ENCODE assay signal across 1 cellular context in the genomic region with DNA sequence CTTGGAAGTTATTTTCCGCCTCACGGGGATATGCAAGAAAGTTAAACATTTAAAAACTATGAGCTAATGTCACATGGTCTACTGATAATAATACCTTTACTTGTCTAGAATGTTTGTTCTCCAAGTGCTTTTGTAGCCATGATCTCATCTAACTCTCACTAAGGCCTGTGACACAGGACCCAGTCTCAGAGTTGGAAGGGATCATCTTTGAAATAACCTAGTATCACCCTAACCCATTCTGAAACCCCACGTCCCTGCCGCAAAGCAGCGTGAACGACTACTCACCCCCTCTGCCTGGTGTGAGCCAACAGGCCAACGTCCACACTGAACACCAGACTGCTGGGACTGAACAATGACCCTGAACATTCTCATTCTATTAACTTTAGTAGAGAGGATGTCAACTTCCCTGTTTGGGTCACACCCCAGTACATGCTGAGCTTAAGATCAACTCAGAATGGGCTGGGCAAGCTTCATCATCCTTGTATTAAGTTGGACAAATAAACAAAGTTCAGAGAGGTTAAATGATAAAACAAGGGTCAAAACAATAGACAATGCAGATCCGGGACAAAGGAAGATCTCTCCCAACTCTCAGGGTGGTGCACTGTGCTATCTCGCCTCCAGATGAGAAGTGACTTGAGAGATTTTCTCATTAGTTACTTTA.
TF ChIP-seq lines count a peak whose summit lies in the region.

No MANE protein-coding gene starts in this region.

TF ChIP-seq in HepG2, 621 proteins besides CTCF, POLR2A, EP300 and RAD21 (continued from another document and continues in another):
- TF ChIP-seq, protein P1, sequence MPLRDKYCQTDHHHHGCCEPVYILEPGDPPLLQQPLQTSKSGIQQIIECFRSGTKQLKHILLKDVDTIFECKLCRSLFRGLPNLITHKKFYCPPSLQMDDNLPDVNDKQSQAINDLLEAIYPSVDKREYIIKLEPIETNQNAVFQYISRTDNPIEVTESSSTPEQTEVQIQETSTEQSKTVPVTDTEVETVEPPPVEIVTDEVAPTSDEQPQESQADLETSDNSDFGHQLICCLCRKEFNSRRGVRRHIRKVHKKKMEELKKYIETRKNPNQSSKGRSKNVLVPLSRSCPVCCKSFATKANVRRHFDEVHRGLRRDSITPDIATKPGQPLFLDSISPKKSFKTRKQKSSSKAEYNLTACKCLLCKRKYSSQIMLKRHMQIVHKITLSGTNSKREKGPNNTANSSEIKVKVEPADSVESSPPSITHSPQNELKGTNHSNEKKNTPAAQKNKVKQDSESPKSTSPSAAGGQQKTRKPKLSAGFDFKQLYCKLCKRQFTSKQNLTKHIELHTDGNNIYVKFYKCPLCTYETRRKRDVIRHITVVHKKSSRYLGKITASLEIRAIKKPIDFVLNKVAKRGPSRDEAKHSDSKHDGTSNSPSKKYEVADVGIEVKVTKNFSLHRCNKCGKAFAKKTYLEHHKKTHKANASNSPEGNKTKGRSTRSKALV (CRISPR knock-in tag; IDR thresholded peaks at IDR 0.05) = no peak
- TF ChIP-seq PHF8 (CRISPR knock-in tag; IDR thresholded peaks at IDR 0.05) (peak; percentile 52; the same call in 1 of the 2 replicates), ZBTB42 (CRISPR knock-in tag; IDR thresholded peaks at IDR 0.05) (no peak), PCBP1 (IDR thresholded peaks at IDR 0.05; ENCODE audit: borderline replicate concordance, low read depth, low read length) (no peak), NONO (IDR thresholded peaks at IDR 0.05) (no peak), NONO (CRISPR knock-in tag; conservative IDR thresholded peaks at IDR 0.05) (peak; percentile 45; the same call in 1 of the 2 replicates), MAFF (IDR thresholded peaks at IDR 0.05; ENCODE audit: low read depth, low read length) (0 out of 2 replicates have a peak, but pooled peaks have one; percentile 1), KLF16 (CRISPR knock-in tag; IDR thresholded peaks at IDR 0.05) (peak in 1 of 2 experiments; percentile 55; a peak in 1 of 4 replicates), KLF9 (CRISPR knock-in tag; IDR thresholded peaks at IDR 0.05; ENCODE audit: low read depth) (peak; percentile 14; the same call in 1 of the 2 replicates), KMT2A (CRISPR knock-in tag; IDR thresholded peaks at IDR 0.05) (peak; percentile 35; the same call in 1 of the 2 replicates), ZNF264 (CRISPR knock-in tag; IDR thresholded peaks at IDR 0.05) (peak; percentile 93), CHD4 (IDR thresholded peaks at IDR 0.05; ENCODE audit: borderline replicate concordance, low read length) (peak; percentile 16; the same call in 1 of the 2 replicates), CBX2 (IDR thresholded peaks at IDR 0.05; ENCODE audit: low read depth, low read length) (no peak), CBX2 (CRISPR knock-in tag; IDR thresholded peaks at IDR 0.05; ENCODE audit: low read depth) (no peak), ISL2 (CRISPR knock-in tag; IDR thresholded peaks at IDR 0.05) (peak; percentile 69), ELF3 (CRISPR knock-in tag; IDR thresholded peaks at IDR 0.05) (peak; percentile 99), RARA (CRISPR knock-in tag; IDR thresholded peaks at IDR 0.05) (peak; percentile 86), ZKSCAN8 (CRISPR knock-in tag; IDR thresholded peaks at IDR 0.05; ENCODE audit: borderline replicate concordance) (peak; percentile 90), ARID2 (CRISPR knock-in tag; IDR thresholded peaks at IDR 0.05; ENCODE audit: borderline replicate concordance) (no peak), PHF21A (CRISPR knock-in tag; IDR thresholded peaks at IDR 0.05) (peak; percentile 77; the same call in 1 of the 2 replicates), ZMYM3 (CRISPR knock-in tag; IDR thresholded peaks at IDR 0.05) (peak; percentile 54; the same call in 1 of the 2 replicates)
- TF ChIP-seq, protein P2, sequence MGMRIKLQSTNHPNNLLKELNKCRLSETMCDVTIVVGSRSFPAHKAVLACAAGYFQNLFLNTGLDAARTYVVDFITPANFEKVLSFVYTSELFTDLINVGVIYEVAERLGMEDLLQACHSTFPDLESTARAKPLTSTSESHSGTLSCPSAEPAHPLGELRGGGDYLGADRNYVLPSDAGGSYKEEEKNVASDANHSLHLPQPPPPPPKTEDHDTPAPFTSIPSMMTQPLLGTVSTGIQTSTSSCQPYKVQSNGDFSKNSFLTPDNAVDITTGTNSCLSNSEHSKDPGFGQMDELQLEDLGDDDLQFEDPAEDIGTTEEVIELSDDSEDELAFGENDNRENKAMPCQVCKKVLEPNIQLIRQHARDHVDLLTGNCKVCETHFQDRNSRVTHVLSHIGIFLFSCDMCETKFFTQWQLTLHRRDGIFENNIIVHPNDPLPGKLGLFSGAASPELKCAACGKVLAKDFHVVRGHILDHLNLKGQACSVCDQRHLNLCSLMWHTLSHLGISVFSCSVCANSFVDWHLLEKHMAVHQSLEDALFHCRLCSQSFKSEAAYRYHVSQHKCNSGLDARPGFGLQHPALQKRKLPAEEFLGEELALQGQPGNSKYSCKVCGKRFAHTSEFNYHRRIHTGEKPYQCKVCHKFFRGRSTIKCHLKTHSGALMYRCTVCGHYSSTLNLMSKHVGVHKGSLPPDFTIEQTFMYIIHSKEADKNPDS (CRISPR knock-in tag; IDR thresholded peaks at IDR 0.05) = no peak
- TF ChIP-seq, protein P3, sequence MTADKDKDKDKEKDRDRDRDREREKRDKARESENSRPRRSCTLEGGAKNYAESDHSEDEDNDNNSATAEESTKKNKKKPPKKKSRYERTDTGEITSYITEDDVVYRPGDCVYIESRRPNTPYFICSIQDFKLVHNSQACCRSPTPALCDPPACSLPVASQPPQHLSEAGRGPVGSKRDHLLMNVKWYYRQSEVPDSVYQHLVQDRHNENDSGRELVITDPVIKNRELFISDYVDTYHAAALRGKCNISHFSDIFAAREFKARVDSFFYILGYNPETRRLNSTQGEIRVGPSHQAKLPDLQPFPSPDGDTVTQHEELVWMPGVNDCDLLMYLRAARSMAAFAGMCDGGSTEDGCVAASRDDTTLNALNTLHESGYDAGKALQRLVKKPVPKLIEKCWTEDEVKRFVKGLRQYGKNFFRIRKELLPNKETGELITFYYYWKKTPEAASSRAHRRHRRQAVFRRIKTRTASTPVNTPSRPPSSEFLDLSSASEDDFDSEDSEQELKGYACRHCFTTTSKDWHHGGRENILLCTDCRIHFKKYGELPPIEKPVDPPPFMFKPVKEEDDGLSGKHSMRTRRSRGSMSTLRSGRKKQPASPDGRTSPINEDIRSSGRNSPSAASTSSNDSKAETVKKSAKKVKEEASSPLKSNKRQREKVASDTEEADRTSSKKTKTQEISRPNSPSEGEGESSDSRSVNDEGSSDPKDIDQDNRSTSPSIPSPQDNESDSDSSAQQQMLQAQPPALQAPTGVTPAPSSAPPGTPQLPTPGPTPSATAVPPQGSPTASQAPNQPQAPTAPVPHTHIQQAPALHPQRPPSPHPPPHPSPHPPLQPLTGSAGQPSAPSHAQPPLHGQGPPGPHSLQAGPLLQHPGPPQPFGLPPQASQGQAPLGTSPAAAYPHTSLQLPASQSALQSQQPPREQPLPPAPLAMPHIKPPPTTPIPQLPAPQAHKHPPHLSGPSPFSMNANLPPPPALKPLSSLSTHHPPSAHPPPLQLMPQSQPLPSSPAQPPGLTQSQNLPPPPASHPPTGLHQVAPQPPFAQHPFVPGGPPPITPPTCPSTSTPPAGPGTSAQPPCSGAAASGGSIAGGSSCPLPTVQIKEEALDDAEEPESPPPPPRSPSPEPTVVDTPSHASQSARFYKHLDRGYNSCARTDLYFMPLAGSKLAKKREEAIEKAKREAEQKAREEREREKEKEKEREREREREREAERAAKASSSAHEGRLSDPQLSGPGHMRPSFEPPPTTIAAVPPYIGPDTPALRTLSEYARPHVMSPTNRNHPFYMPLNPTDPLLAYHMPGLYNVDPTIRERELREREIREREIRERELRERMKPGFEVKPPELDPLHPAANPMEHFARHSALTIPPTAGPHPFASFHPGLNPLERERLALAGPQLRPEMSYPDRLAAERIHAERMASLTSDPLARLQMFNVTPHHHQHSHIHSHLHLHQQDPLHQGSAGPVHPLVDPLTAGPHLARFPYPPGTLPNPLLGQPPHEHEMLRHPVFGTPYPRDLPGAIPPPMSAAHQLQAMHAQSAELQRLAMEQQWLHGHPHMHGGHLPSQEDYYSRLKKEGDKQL (CRISPR knock-in tag; IDR thresholded peaks at IDR 0.05; ENCODE audit: low read depth) = peak; percentile 82
- TF ChIP-seq, protein P4, sequence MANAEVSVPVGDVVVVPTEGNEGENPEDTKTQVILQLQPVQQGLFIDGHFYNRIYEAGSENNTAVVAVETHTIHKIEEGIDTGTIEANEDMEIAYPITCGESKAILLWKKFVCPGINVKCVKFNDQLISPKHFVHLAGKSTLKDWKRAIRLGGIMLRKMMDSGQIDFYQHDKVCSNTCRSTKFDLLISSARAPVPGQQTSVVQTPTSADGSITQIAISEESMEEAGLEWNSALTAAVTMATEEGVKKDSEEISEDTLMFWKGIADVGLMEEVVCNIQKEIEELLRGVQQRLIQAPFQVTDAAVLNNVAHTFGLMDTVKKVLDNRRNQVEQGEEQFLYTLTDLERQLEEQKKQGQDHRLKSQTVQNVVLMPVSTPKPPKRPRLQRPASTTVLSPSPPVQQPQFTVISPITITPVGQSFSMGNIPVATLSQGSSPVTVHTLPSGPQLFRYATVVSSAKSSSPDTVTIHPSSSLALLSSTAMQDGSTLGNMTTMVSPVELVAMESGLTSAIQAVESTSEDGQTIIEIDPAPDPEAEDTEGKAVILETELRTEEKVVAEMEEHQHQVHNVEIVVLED (CRISPR knock-in tag; IDR thresholded peaks at IDR 0.05; ENCODE audit: borderline replicate concordance) = no peak
- TF ChIP-seq, protein P5, sequence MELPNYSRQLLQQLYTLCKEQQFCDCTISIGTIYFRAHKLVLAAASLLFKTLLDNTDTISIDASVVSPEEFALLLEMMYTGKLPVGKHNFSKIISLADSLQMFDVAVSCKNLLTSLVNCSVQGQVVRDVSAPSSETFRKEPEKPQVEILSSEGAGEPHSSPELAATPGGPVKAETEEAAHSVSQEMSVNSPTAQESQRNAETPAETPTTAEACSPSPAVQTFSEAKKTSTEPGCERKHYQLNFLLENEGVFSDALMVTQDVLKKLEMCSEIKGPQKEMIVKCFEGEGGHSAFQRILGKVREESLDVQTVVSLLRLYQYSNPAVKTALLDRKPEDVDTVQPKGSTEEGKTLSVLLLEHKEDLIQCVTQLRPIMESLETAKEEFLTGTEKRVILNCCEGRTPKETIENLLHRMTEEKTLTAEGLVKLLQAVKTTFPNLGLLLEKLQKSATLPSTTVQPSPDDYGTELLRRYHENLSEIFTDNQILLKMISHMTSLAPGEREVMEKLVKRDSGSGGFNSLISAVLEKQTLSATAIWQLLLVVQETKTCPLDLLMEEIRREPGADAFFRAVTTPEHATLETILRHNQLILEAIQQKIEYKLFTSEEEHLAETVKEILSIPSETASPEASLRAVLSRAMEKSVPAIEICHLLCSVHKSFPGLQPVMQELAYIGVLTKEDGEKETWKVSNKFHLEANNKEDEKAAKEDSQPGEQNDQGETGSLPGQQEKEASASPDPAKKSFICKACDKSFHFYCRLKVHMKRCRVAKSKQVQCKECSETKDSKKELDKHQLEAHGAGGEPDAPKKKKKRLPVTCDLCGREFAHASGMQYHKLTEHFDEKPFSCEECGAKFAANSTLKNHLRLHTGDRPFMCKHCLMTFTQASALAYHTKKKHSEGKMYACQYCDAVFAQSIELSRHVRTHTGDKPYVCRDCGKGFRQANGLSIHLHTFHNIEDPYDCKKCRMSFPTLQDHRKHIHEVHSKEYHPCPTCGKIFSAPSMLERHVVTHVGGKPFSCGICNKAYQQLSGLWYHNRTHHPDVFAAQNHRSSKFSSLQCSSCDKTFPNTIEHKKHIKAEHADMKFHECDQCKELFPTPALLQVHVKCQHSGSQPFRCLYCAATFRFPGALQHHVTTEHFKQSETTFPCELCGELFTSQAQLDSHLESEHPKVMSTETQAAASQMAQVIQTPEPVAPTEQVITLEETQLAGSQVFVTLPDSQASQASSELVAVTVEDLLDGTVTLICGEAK (IDR thresholded peaks at IDR 0.05) = no peak
- TF ChIP-seq, protein P5 (CRISPR knock-in tag; IDR thresholded peaks at IDR 0.05) = no peak
- TF ChIP-seq, protein P6, sequence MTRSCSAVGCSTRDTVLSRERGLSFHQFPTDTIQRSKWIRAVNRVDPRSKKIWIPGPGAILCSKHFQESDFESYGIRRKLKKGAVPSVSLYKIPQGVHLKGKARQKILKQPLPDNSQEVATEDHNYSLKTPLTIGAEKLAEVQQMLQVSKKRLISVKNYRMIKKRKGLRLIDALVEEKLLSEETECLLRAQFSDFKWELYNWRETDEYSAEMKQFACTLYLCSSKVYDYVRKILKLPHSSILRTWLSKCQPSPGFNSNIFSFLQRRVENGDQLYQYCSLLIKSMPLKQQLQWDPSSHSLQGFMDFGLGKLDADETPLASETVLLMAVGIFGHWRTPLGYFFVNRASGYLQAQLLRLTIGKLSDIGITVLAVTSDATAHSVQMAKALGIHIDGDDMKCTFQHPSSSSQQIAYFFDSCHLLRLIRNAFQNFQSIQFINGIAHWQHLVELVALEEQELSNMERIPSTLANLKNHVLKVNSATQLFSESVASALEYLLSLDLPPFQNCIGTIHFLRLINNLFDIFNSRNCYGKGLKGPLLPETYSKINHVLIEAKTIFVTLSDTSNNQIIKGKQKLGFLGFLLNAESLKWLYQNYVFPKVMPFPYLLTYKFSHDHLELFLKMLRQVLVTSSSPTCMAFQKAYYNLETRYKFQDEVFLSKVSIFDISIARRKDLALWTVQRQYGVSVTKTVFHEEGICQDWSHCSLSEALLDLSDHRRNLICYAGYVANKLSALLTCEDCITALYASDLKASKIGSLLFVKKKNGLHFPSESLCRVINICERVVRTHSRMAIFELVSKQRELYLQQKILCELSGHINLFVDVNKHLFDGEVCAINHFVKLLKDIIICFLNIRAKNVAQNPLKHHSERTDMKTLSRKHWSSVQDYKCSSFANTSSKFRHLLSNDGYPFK (CRISPR knock-in tag; IDR thresholded peaks at IDR 0.05; ENCODE audit: borderline replicate concordance) = no peak
